ENCODE assay signal across 10 cellular contexts in genomic region chr19:7415163-7415856, GRCh38.
DNase-seq lines count a peak whose midpoint lies in the region; ATAC-seq and TF ChIP-seq lines count a peak whose summit lies in the region.
"Had no signal": no experiment of that assay in that cellular context is flagged by ENCODE, and none has a peak within 500 bp of the region (broad histone marks: within the 10 kb centered on the region; RNA-seq: fewer than 3 reads in every experiment).

No MANE protein-coding gene starts in this region.

- peak overlapping the region; percentile 22 for H3K27ac ChIP-seq in smooth muscle cell (ENCODE audit: low read depth)
- H3K27ac ChIP-seq: ascending aorta had no signal

- H3K27me3 Mint-ChIP-seq in activated T-helper 17 cell treated with anti-CD3 and anti-CD28 coated beads, Interleukin-2, amount 50 U/mL, for 72 hours, result no peaks in the 10 kb centered on the region
- H3K27me3 Mint-ChIP-seq in immature natural killer cell (ENCODE audit: low read depth in 3 of 3), result peaks cover 0 to 5% (median 3%) of the 10 kb centered on the region in 3 donors

- no peak for TF ChIP-seq CTCF in smooth muscle cell (IDR thresholded peaks at IDR 0.05; ENCODE audit: borderline replicate concordance, insufficient read depth, poor library complexity, severe bottlenecking)

- H3K4me2 ChIP-seq in smooth muscle cell, result peak overlapping the region; percentile 59

- H2AFZ ChIP-seq in smooth muscle cell (ENCODE audit: low read depth), result no peak overlapping the region

- 62% methylated on average over 21 of the region's 22 CpGs for WGBS in smooth muscle cell (ENCODE audit: low lambda C conversion rate)

- H3K4me3 Mint-ChIP-seq in activated T-helper 17 cell treated with anti-CD3 and anti-CD28 coated beads, Interleukin-2, amount 50 U/mL, for 72 hours, result no peak overlapping the region
- no peak overlapping the region for H3K4me3 Mint-ChIP-seq in immature natural killer cell

- peaks cover 31% of the 10 kb centered on the region for H3K4me1 Mint-ChIP-seq in activated T-helper 17 cell treated with anti-CD3 and anti-CD28 coated beads, Interleukin-2, amount 50 U/mL, for 72 hours
- peaks cover 30 to 37% of the 10 kb centered on the region in 2 donors for H3K4me1 Mint-ChIP-seq in immature natural killer cell

- H3K4me1 ChIP-seq in smooth muscle cell (ENCODE audit: low read depth), result peaks cover 6% of the 10 kb centered on the region
- H3K4me1 ChIP-seq: ascending aorta had no signal

- H4K20me1 ChIP-seq in smooth muscle cell (ENCODE audit: low read depth), result peaks cover 98% of the 10 kb centered on the region

- DNase-seq in HuH-7.5 (ENCODE audit: low spot score) (peak; percentile 50), immature natural killer cell (no peak), smooth muscle cell (lab: John Stamatoyannopoulos, UW; ENCODE audit: unreplicated experiment) (peak; percentile 7), Right ventricle myocardium inferior (ENCODE audit: missing footprints) (no peak), midbrain (lab: John Stamatoyannopoulos, UW) (no peak)
- DNase-seq: NCI-H526 treated with DMSO at 0.1 percent for 48 hours; stimulated activated CD4-positive, alpha-beta T cell treated with anti-CD3 and anti-CD28 coated beads, Interleukin-1b, Interleukin-23, amount 100 ng/mL, for 48 hours had no signal

- H3K9me3 ChIP-seq in smooth muscle cell (replicated peaks; ENCODE audit: low read depth), result no peaks in the 10 kb centered on the region
- H3K9me3 ChIP-seq: ascending aorta had no signal

- no peak overlapping the region for H3K9ac ChIP-seq in smooth muscle cell (ENCODE audit: low read depth)

- ATAC-seq in activated T-helper 17 cell treated with anti-CD3 and anti-CD28 coated beads, Interleukin-2, amount 50 U/mL, for 72 hours (replicated peaks), result no peak
- no peak for ATAC-seq in GM18873 (IDR thresholded peaks at IDR 0.05; ENCODE audit: low FRiP score, unreplicated experiment)
- ATAC-seq in Right ventricle myocardium inferior, result no peak

- H3K79me2 ChIP-seq in smooth muscle cell (ENCODE audit: low read depth), result peaks cover 58% of the 10 kb centered on the region

- intact Hi-C loops in Right ventricle myocardium inferior (cut with DNase I), result no loop called here

- no peaks in the 10 kb centered on the region for H3K36me3 ChIP-seq in smooth muscle cell (ENCODE audit: low read depth)
- H3K36me3 ChIP-seq: ascending aorta had no signal

- H3K27me3 ChIP-seq in smooth muscle cell (ENCODE audit: low read depth), result no peaks in the 10 kb centered on the region
- H3K27me3 ChIP-seq: ascending aorta had no signal

- no peak overlapping the region for H3K4me3 ChIP-seq in smooth muscle cell
- H3K4me3 ChIP-seq: ascending aorta had no signal

- peak overlapping the region; percentile 75 for H3K27ac Mint-ChIP-seq in activated T-helper 17 cell treated with anti-CD3 and anti-CD28 coated beads, Interleukin-2, amount 50 U/mL, for 72 hours
- peak overlapping the region in 4 of 6 donors; percentile 15 to 67 (median 39) for H3K27ac Mint-ChIP-seq in immature natural killer cell

- peaks cover 60% of the 10 kb centered on the region for H3K36me3 Mint-ChIP-seq in activated T-helper 17 cell treated with anti-CD3 and anti-CD28 coated beads, Interleukin-2, amount 50 U/mL, for 72 hours (ENCODE audit: low read depth)
- H3K36me3 Mint-ChIP-seq in immature natural killer cell, result peaks cover 0 to 8% (median 4%) of the 10 kb centered on the region in 3 donors

- H3K9me3 Mint-ChIP-seq in activated T-helper 17 cell treated with anti-CD3 and anti-CD28 coated beads, Interleukin-2, amount 50 U/mL, for 72 hours, result no peaks in the 10 kb centered on the region
- H3K9me3 Mint-ChIP-seq in immature natural killer cell, result no peaks in the 10 kb centered on the region

- no peaks in the 10 kb centered on the region for H3F3A ChIP-seq in smooth muscle cell (ENCODE audit: low read depth)

Comparison
In these comparisons a context has a peak if more than half of its experiments do, and no peak if none do; other contexts are left out.
1. DNase-seq: peak in HuH-7.5 (single experiment) and smooth muscle cell (single experiment); none in immature natural killer cell (0 of 3), Right ventricle myocardium inferior (single experiment) and midbrain (single experiment).